2 cellular contexts compared by ENCODE assay signal in genomic region chr2:105402809-105403208, GRCh38.
TF ChIP-seq lines count a peak whose summit lies in the region.

No MANE protein-coding gene starts in this region.

TF ChIP-seq in A549, 52 proteins besides CTCF, POLR2A, EP300 and RAD21:
- TF ChIP-seq RNF2 (IDR thresholded peaks at IDR 0.05; ENCODE audit: borderline replicate concordance, low read depth) (no peak), HOXB13 (CRISPR knock-in tag; IDR thresholded peaks at IDR 0.05; ENCODE audit: low read depth) (no peak), MAZ (IDR thresholded peaks at IDR 0.05; ENCODE audit: borderline replicate concordance, low read depth, low read length) (no peak), RCOR1 (IDR thresholded peaks at IDR 0.05; ENCODE audit: low read depth, low read length) (no peak), FOSL2 (IDR thresholded peaks at IDR 0.05) (no peak), FOSL2 (CRISPR knock-in tag; IDR thresholded peaks at IDR 0.05) (no peak), JUN (IDR thresholded peaks at IDR 0.05) (no peak), CHD2 (IDR thresholded peaks at IDR 0.05; ENCODE audit: low read length, partially characterized antibody) (no peak), ZC3H11A (IDR thresholded peaks at IDR 0.05) (no peak), HEYL (CRISPR knock-in tag; IDR thresholded peaks at IDR 0.05) (no peak), MAFK (IDR thresholded peaks at IDR 0.05; ENCODE audit: partially characterized antibody) (no peak), NPAS2 (CRISPR knock-in tag; IDR thresholded peaks at IDR 0.05; ENCODE audit: borderline replicate concordance) (no peak)

TF ChIP-seq in IMR-90, 13 proteins besides CTCF, POLR2A, EP300 and RAD21:
- no peak for TF ChIP-seq SMC3 (IDR thresholded peaks at IDR 0.05; ENCODE audit: low read depth, low read length)
- no peak for TF ChIP-seq MAFK (IDR thresholded peaks at IDR 0.05; ENCODE audit: low read depth, low read length)
- TF ChIP-seq USF2 (IDR thresholded peaks at IDR 0.05; ENCODE audit: low read depth, low read length) = no peak
- no peak for TF ChIP-seq RFX5 (IDR thresholded peaks at IDR 0.05; ENCODE audit: low read depth, low read length)
- TF ChIP-seq BHLHE40 (IDR thresholded peaks at IDR 0.05; ENCODE audit: low read depth, low read length) = no peak
- no peak for TF ChIP-seq NFE2L2 (IDR thresholded peaks at IDR 0.05; ENCODE audit: low read depth, low read length)
- no peak for TF ChIP-seq ELK1 (IDR thresholded peaks at IDR 0.05; ENCODE audit: borderline replicate concordance, low read depth, low read length)
- TF ChIP-seq RCOR1 (IDR thresholded peaks at IDR 0.05; ENCODE audit: insufficient replicate concordance, low read length) = no peak
